In genomic region chr14:59363545-59364226, GRCh38 we compare ENCODE assay signal across 14 cellular contexts.
DNase-seq lines count a peak whose midpoint lies in the region; ATAC-seq and TF ChIP-seq lines count a peak whose summit lies in the region.
"Had no signal": no experiment of that assay in that cellular context is flagged by ENCODE, and none has a peak within 500 bp of the region (broad histone marks: within the 10 kb centered on the region; RNA-seq: fewer than 3 reads in every experiment).

No MANE protein-coding gene starts in this region.

- peaks cover 30% of the 10 kb centered on the region for H3K79me2 ChIP-seq in OCI-LY7 (ENCODE audit: insufficient read depth, low read depth, low read length)
- H3K79me2 ChIP-seq in neural progenitor cell (ENCODE audit: low read depth) = no peaks in the 10 kb centered on the region

- TSS peak; percentile 58 for BruUV-seq in Calu3 (replicated peaks; lab: Mats Ljungman, UMichigan)
- no TSS peak for BruUV-seq in OCI-LY7 (replicated peaks; lab: Mats Ljungman, UMichigan)

- H3K4me1 ChIP-seq in OCI-LY7 (ENCODE audit: insufficient read depth, low read length, poor library complexity, severe bottlenecking) (peaks cover 59% of the 10 kb centered on the region), neural progenitor cell (no peaks in the 10 kb centered on the region), SJCRH30 (peaks cover 5% of the 10 kb centered on the region; the same call in 1 of the 2 replicates)

- H3K27me3 ChIP-seq in neural progenitor cell (no peaks in the 10 kb centered on the region), SJCRH30 (no peaks in the 10 kb centered on the region)

- POLR2A ChIA-PET in OCI-LY7 (lab: Charles Lee) = interaction anchor here (0.9 kb wide), 1 partner anchor 217 kb away, joined by 3 read pairs; no protein-coding TSS in a partner anchor

- H3K36me3 ChIP-seq in OCI-LY7 (ENCODE audit: insufficient read depth, low read length) (peaks cover 74% of the 10 kb centered on the region), neural progenitor cell (peaks cover 6% of the 10 kb centered on the region), SJCRH30 (no peaks in the 10 kb centered on the region)

- TF ChIP-seq CTCF in Calu3 (IDR thresholded peaks at IDR 0.05; ENCODE audit: unreplicated experiment) = no peak
- TF ChIP-seq CTCF in OCI-LY7 (conservative IDR thresholded peaks at IDR 0.05; ENCODE audit: low read length) = no peak
- no peak for TF ChIP-seq CTCF in chondrocyte (IDR thresholded peaks at IDR 0.05)
- TF ChIP-seq CTCF in mesothelial cell of epicardium (IDR thresholded peaks at IDR 0.05; ENCODE audit: unreplicated experiment) = no peak
- TF ChIP-seq CTCF in neural progenitor cell (IDR thresholded peaks at IDR 0.05) = no peak

- peaks cover 21% of the 10 kb centered on the region for H3K36me3 Mint-ChIP-seq in Calu3 (ENCODE audit: insufficient read depth, unreplicated experiment)
- H3K36me3 Mint-ChIP-seq in chondrocyte (ENCODE audit: low read depth) = peaks cover 21% of the 10 kb centered on the region
- H3K36me3 Mint-ChIP-seq in mesothelial cell of epicardium = peaks cover 28% of the 10 kb centered on the region
- peaks cover 34% of the 10 kb centered on the region for H3K36me3 Mint-ChIP-seq in neural progenitor cell

- H3K4me3 Mint-ChIP-seq in Calu3 (ENCODE audit: low read depth, unreplicated experiment) = peak overlapping the region; percentile 25
- no peak overlapping the region for H3K4me3 Mint-ChIP-seq in chondrocyte (ENCODE audit: unreplicated experiment)
- no peak overlapping the region for H3K4me3 Mint-ChIP-seq in mesothelial cell of epicardium
- no peak overlapping the region for H3K4me3 Mint-ChIP-seq in neural progenitor cell
- H3K4me3 Mint-ChIP-seq: activated CD4-positive, alpha-beta T cell treated with anti-CD3 and anti-CD28 coated beads, Interleukin-2, amount 10 ng/mL, durations not matched to agents 7 days and 5 days; natural killer cell treated with Interleukin-12 subunit alpha and Interleukin-12 subunit beta and Interleukin-15 and Interleukin-18, amount 100 ng/mL, for 72 hours had no signal

- peak overlapping the region; percentile 3 for H3K4me3 ChIP-seq in OCI-LY7 (ENCODE audit: low read depth, low read length, poor library complexity, severe bottlenecking)
- no peak overlapping the region for H3K4me3 ChIP-seq in neural progenitor cell
- no peak overlapping the region for H3K4me3 ChIP-seq in SJCRH30

- peak overlapping the region; percentile 88 for H3K4me2 ChIP-seq in OCI-LY7 (ENCODE audit: low read length)
- no peak overlapping the region for H3K4me2 ChIP-seq in neural progenitor cell

- H3K4me1 Mint-ChIP-seq in Calu3 (ENCODE audit: low read depth, unreplicated experiment) = peaks cover 46% of the 10 kb centered on the region
- H3K4me1 Mint-ChIP-seq in chondrocyte (ENCODE audit: low read depth) = peaks cover 52% of the 10 kb centered on the region
- peaks cover 37% of the 10 kb centered on the region for H3K4me1 Mint-ChIP-seq in mesothelial cell of epicardium
- H3K4me1 Mint-ChIP-seq in neural progenitor cell = no peaks in the 10 kb centered on the region
- H3K4me1 Mint-ChIP-seq: activated CD4-positive, alpha-beta T cell treated with anti-CD3 and anti-CD28 coated beads, Interleukin-2, amount 10 ng/mL, durations not matched to agents 7 days and 5 days had no signal

- no peaks in the 10 kb centered on the region for H3K9me3 ChIP-seq in OCI-LY7 (ENCODE audit: low read length)
- no peaks in the 10 kb centered on the region for H3K9me3 ChIP-seq in neural progenitor cell (ENCODE audit: low read depth)
- no peaks in the 10 kb centered on the region for H3K9me3 ChIP-seq in SJCRH30 (replicated peaks)

- H3K9me3 Mint-ChIP-seq in Calu3 (ENCODE audit: low read depth, unreplicated experiment) = no peaks in the 10 kb centered on the region
- H3K9me3 Mint-ChIP-seq in chondrocyte (ENCODE audit: low read depth) = no peaks in the 10 kb centered on the region
- H3K9me3 Mint-ChIP-seq in mesothelial cell of epicardium = no peaks in the 10 kb centered on the region
- no peaks in the 10 kb centered on the region for H3K9me3 Mint-ChIP-seq in neural progenitor cell
- H3K9me3 Mint-ChIP-seq: activated CD4-positive, alpha-beta T cell treated with anti-CD3 and anti-CD28 coated beads, Interleukin-2, amount 10 ng/mL, durations not matched to agents 7 days and 5 days; natural killer cell treated with Interleukin-12 subunit alpha and Interleukin-12 subunit beta and Interleukin-15 and Interleukin-18, amount 100 ng/mL, for 72 hours had no signal

- H3K9me2 ChIP-seq in OCI-LY7 (ENCODE audit: insufficient read depth, low read length) = no peaks in the 10 kb centered on the region

- H3K27me3 Mint-ChIP-seq in Calu3 (ENCODE audit: unreplicated experiment) (no peaks in the 10 kb centered on the region), chondrocyte (ENCODE audit: low read depth) (no peaks in the 10 kb centered on the region), mesothelial cell of epicardium (ENCODE audit: low read depth) (no peaks in the 10 kb centered on the region), neural progenitor cell (ENCODE audit: insufficient read depth, low read depth) (no peaks in the 10 kb centered on the region)
- H3K27me3 Mint-ChIP-seq: activated CD4-positive, alpha-beta T cell treated with anti-CD3 and anti-CD28 coated beads, Interleukin-2, amount 10 ng/mL, durations not matched to agents 7 days and 5 days; natural killer cell treated with Interleukin-12 subunit alpha and Interleukin-12 subunit beta and Interleukin-15 and Interleukin-18, amount 100 ng/mL, for 72 hours had no signal

- no peak overlapping the region for H3K9ac ChIP-seq in neural progenitor cell

- H4K20me1 ChIP-seq in OCI-LY7 (ENCODE audit: insufficient read depth, low read length) (no peaks in the 10 kb centered on the region), neural progenitor cell (ENCODE audit: low read depth) (no peaks in the 10 kb centered on the region)

- H3K27ac ChIP-seq in OCI-LY7 (ENCODE audit: low read depth, low read length, poor library complexity, severe bottlenecking) (peak overlapping the region; percentile 33), neural progenitor cell (no peak overlapping the region), SJCRH30 (no peak overlapping the region)

- no peak overlapping the region; the same call in 1 of the 2 replicates for H2AFZ ChIP-seq in OCI-LY7 (ENCODE audit: low read length)
- no peak overlapping the region for H2AFZ ChIP-seq in neural progenitor cell (replicated peaks)

- no peak for DNase-seq in Calu3
- DNase-seq in OCI-LY7 (ENCODE audit: low spot score) = no peak
- no peak for DNase-seq in chondrocyte (ENCODE audit: low spot score)
- DNase-seq in mesothelial cell of epicardium (ENCODE audit: low spot score in 2 of 2, unreplicated experiment in 2 of 2) = no peak
- no peak for DNase-seq in sciatic nerve (ENCODE audit: low spot score)
- DNase-seq in neural progenitor cell (ENCODE audit: low spot score) = no peak
- DNase-seq in SJCRH30 = no peak
- no peak for DNase-seq in HuH-7.5 (ENCODE audit: low spot score)
- DNase-seq: activated CD4-positive, alpha-beta T cell treated with anti-CD3 and anti-CD28 coated beads, Interleukin-2, amount 10 ng/mL, durations not matched to agents 7 days and 5 days; activated naive CD4-positive, alpha-beta T cell treated with Interleukin-2 at 50 U/mL for 16 hours; NCI-H2029; SHP77 treated with DMSO at 0.1 percent for 48 hours; stimulated activated naive CD8-positive, alpha-beta T cell treated with anti-CD3 and anti-CD28 coated beads, Interleukin-15, Interleukin-2, amounts not matched to agents 100 U/mL and 50 U/mL, for 24 hours had no signal

- CTCF ChIA-PET in Calu3 (lab: Charles Lee) = interaction anchor here (1.1 kb wide), 1 partner anchor 57 kb away, joined by 4 read pairs; no protein-coding TSS in a partner anchor
- CTCF ChIA-PET in OCI-LY7 (lab: Charles Lee; ENCODE audit: unreplicated experiment) = no interaction called here

- ATAC-seq in sciatic nerve = no peak
- ATAC-seq: natural killer cell treated with Interleukin-12 subunit alpha and Interleukin-12 subunit beta and Interleukin-15 and Interleukin-18, amount 100 ng/mL, for 72 hours; stimulated activated naive CD8-positive, alpha-beta T cell treated with anti-CD3 and anti-CD28 coated beads, Interleukin-15, Interleukin-2, amounts not matched to agents 100 U/mL and 50 U/mL, for 24 hours had no signal

- intact Hi-C loops in Calu3 (cut with micrococcal nuclease; ENCODE audit: unreplicated experiment) = loop anchor here (2.0 kb wide), 1 partner anchor 89 kb away; no protein-coding TSS in a partner anchor
- intact Hi-C loops in OCI-LY7 (cut with micrococcal nuclease; ENCODE audit: unreplicated experiment) = loop anchor here (5.0 kb wide), 2 partner anchors 236 to 884 kb away; partner anchors contain the start of gene PPM1A
- intact Hi-C loops in sciatic nerve (cut with DNase I) = no loop called here

- H3F3A ChIP-seq in neural progenitor cell (ENCODE audit: low read depth) = no peaks in the 10 kb centered on the region

- H3K27ac Mint-ChIP-seq in Calu3 (ENCODE audit: unreplicated experiment) = peak overlapping the region; percentile 74
- peak overlapping the region; percentile 37 for H3K27ac Mint-ChIP-seq in chondrocyte (ENCODE audit: unreplicated experiment)
- peak overlapping the region; percentile 27 for H3K27ac Mint-ChIP-seq in mesothelial cell of epicardium
- no peak overlapping the region for H3K27ac Mint-ChIP-seq in neural progenitor cell
- H3K27ac Mint-ChIP-seq: activated CD4-positive, alpha-beta T cell treated with anti-CD3 and anti-CD28 coated beads, Interleukin-2, amount 10 ng/mL, durations not matched to agents 7 days and 5 days; natural killer cell treated with Interleukin-12 subunit alpha and Interleukin-12 subunit beta and Interleukin-15 and Interleukin-18, amount 100 ng/mL, for 72 hours had no signal
